8 cellular contexts compared by ENCODE assay signal in the genomic region with DNA sequence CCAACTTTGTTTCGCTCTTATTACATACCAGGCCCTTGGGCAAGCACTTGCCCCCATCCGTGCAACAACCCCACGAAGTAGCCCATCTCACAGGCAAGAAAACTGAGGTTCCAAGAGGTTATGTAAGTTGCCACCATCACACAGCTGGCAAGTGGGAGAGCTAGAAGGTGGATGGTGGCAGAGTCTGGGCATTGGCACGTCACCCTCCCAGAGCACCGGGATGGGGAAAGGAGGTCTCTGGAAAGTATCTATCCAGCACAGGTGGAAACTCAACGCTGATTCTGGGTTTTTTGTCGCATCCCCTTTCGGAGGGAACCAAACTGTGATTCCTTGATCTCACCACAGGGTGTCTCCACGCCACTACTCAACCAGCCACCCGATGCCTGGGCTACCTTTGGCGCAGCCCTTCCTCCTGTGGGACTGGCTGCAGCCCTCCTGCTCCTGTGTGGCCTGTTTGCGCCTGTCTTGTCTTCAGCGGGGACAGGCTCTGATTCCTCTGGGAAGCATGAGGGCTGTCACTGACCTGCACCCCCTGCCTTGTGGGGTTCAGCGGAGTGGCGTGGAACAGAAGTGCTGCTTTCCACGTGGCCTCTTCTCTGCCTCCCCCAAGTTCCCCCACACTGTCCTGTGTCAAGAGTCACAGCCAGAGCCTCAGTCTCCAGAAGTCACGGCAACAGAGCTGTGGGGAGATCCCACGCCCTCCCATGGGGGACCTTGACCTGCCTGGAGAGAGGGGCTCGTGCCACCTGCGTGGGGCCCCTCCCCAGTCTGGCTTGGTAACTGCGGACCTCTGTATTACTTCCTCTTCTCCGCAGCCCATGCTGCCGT. TPM values are rescaled to one million over a fixed set of nuclear protein-coding genes. Genes with fewer than 3 reads are reported as not detected.
DNase-seq lines count a peak whose midpoint lies in the region; ATAC-seq lines count a peak whose summit lies in the region.

No MANE protein-coding gene starts in this region.

- no peaks in the 10 kb centered on the region for H3K9me3 Mint-ChIP-seq in activated T-helper 17 cell treated with anti-CD3 and anti-CD28 coated beads, Interleukin-2, amount 50 U/mL, for 72 hours

- peak; percentile 59 for ATAC-seq in HG02870 (IDR thresholded peaks at IDR 0.05; ENCODE audit: unreplicated experiment)
- ATAC-seq in activated T-helper 17 cell treated with anti-CD3 and anti-CD28 coated beads, Interleukin-2, amount 50 U/mL, for 72 hours (replicated peaks): peak; percentile 60
- ATAC-seq in GM18517 (IDR thresholded peaks at IDR 0.05; ENCODE audit: unreplicated experiment): no peak
- no peak for ATAC-seq in HG02678 (IDR thresholded peaks at IDR 0.05; ENCODE audit: unreplicated experiment)

- no peaks in the 10 kb centered on the region for H3K4me1 Mint-ChIP-seq in activated T-helper 17 cell treated with anti-CD3 and anti-CD28 coated beads, Interleukin-2, amount 50 U/mL, for 72 hours

- H3K4me3 Mint-ChIP-seq in activated T-helper 17 cell treated with anti-CD3 and anti-CD28 coated beads, Interleukin-2, amount 50 U/mL, for 72 hours: no peak overlapping the region

- H3K27ac Mint-ChIP-seq in activated T-helper 17 cell treated with anti-CD3 and anti-CD28 coated beads, Interleukin-2, amount 50 U/mL, for 72 hours: no peak overlapping the region

- peaks cover 36% of the 10 kb centered on the region for H3K27me3 Mint-ChIP-seq in activated T-helper 17 cell treated with anti-CD3 and anti-CD28 coated beads, Interleukin-2, amount 50 U/mL, for 72 hours

- DNase-seq in Daoy (ENCODE audit: low read depth) (peak; percentile 70), NOMO-1 treated with DMSO at 0.1 percent for 48 hours (lab: John Stamatoyannopoulos, UW; ENCODE audit: unreplicated experiment) (peak; percentile 76), germinal center (ENCODE audit: low spot score) (peak; percentile 69), occipital lobe (lab: John Stamatoyannopoulos, UW) (peak; percentile 64)

- H3K36me3 Mint-ChIP-seq in activated T-helper 17 cell treated with anti-CD3 and anti-CD28 coated beads, Interleukin-2, amount 50 U/mL, for 72 hours (ENCODE audit: low read depth): no peaks in the 10 kb centered on the region

RNA-seq across cellular contexts. Expression of gene TRIM29, which starts 34.4 kb away (rescaled TPM):
- total RNA-seq in Daoy (2014; rRNA removed; shearing (Covaris generic)): 0.06 TPM in 1 of 2 replicates, not detected in the other
- total RNA-seq in activated T-helper 17 cell treated with anti-CD3 and anti-CD28 coated beads, Interleukin-2, amount 50 U/mL, for 72 hours: not detected
- total RNA-seq in occipital lobe: 0.47 TPM

RNA-seq across cellular contexts. Expression of gene OAF, which starts 38.6 kb away (rescaled TPM):
- total RNA-seq in Daoy (2014; rRNA removed; shearing (Covaris generic)): 57.1 and 62.2 TPM in 2 replicates
- total RNA-seq in activated T-helper 17 cell treated with anti-CD3 and anti-CD28 coated beads, Interleukin-2, amount 50 U/mL, for 72 hours: 1 to 10 TPM in 1 of 2 donors, under 1 TPM in 1; 0.97 to 1.3 TPM
- 1.4 TPM for total RNA-seq in occipital lobe

Comparison
In these comparisons a context has a peak if more than half of its experiments do, and no peak if none do; other contexts are left out.
1. ATAC-seq: peak in HG02870 (single experiment) and activated T-helper 17 cell treated with anti-CD3 and anti-CD28 coated beads, Interleukin-2, amount 50 U/mL, for 72 hours (single experiment); none in GM18517 (single experiment) and HG02678 (single experiment).
2. RNA of gene OAF, which starts 38.6 kb away (total RNA-seq): 57.1 to 62.2 TPM in Daoy; 1.4 TPM in occipital lobe (single experiment) and 0.97 to 1.3 TPM in activated T-helper 17 cell treated with anti-CD3 and anti-CD28 coated beads, Interleukin-2, amount 50 U/mL, for 72 hours; every median in the first group is over 10 times any median in the second.
3. Peak in every context shown above with its lines, with median percentiles within 50 percentile points of each other: DNase-seq.